Comparison of ENCODE assay signal across 27 cellular contexts in genomic region chr12:97223419-97223818, GRCh38.
A peak's percentile ranks its signal among the peaks of the same experiment; 100 is the strongest.
DNase-seq lines count a peak whose midpoint lies in the region; ATAC-seq and TF ChIP-seq lines count a peak whose summit lies in the region.
"Had no signal": no experiment of that assay in that cellular context is flagged by ENCODE, and none has a peak within 500 bp of the region (broad histone marks: within the 10 kb centered on the region; RNA-seq: fewer than 3 reads in every experiment).

No MANE protein-coding gene starts in this region.

- peak; percentile 75 for ATAC-seq in GM18867 (IDR thresholded peaks at IDR 0.05; ENCODE audit: unreplicated experiment)
- peak; percentile 87 for ATAC-seq in HG02884 (IDR thresholded peaks at IDR 0.05; ENCODE audit: unreplicated experiment)
- peak; percentile 79 for ATAC-seq in HG03575 (IDR thresholded peaks at IDR 0.05; ENCODE audit: extremely low read depth, insufficient number of reproducible peaks, low FRiP score, unreplicated experiment)
- no peak for ATAC-seq in GM21423 (IDR thresholded peaks at IDR 0.05; ENCODE audit: unreplicated experiment)
- no peak for ATAC-seq in GM21825 (IDR thresholded peaks at IDR 0.05; ENCODE audit: unreplicated experiment)
- ATAC-seq: activated CD4-positive, CD25-positive, alpha-beta regulatory T cell treated with anti-CD3 and anti-CD28 coated beads, Interleukin-2, amount 50 U/mL, for 24 hours; activated T-cell treated with anti-CD3 and anti-CD28 coated beads, Interleukin-2, amount 50 U/mL, for 72 hours; SK-N-SH treated with all-trans-retinoic acid at 6 μM for 48 hours had no signal

- H3K27ac ChIP-seq in WERI-Rb-1 = no peak overlapping the region

- H3K27me3 Mint-ChIP-seq in chondrocyte (ENCODE audit: low read depth) = no peaks in the 10 kb centered on the region
- H3K27me3 Mint-ChIP-seq: B cell had no signal

- peaks cover 3% of the 10 kb centered on the region for H3K27me3 ChIP-seq in WERI-Rb-1 (ENCODE audit: insufficient read depth, low read depth, severe bottlenecking)

- H3K27ac Mint-ChIP-seq in chondrocyte (ENCODE audit: unreplicated experiment) = no peak overlapping the region
- H3K27ac Mint-ChIP-seq: activated T-cell treated with anti-CD3 and anti-CD28 coated beads, Interleukin-2, amount 50 U/mL, for 72 hours; B cell; CD4-positive, alpha-beta memory T cell; IgD-negative memory B cell; nephron progenitor cell; T-helper 1 cell treated with Interleukin-12 subunit alpha and Interleukin-12 subunit beta and Interleukin-4 antibody, amounts not matched to agents 30 μg/mL and 1 μg/mL, for 36 hours; type B pancreatic cell had no signal

- H3K36me3 ChIP-seq in WERI-Rb-1 = no peaks in the 10 kb centered on the region

- no peak overlapping the region for H3K4me3 Mint-ChIP-seq in chondrocyte (ENCODE audit: unreplicated experiment)
- H3K4me3 Mint-ChIP-seq: activated T-cell treated with anti-CD3 and anti-CD28 coated beads, Interleukin-2, amount 50 U/mL, for 72 hours; B cell; CD4-positive, alpha-beta memory T cell; IgD-negative memory B cell; nephron progenitor cell; T-helper 1 cell treated with Interleukin-12 subunit alpha and Interleukin-12 subunit beta and Interleukin-4 antibody, amounts not matched to agents 30 μg/mL and 1 μg/mL, for 36 hours; type B pancreatic cell had no signal

- no peaks in the 10 kb centered on the region for H3K4me1 Mint-ChIP-seq in chondrocyte (ENCODE audit: low read depth)
- H3K4me1 Mint-ChIP-seq: B cell; CD4-positive, alpha-beta memory T cell had no signal

- DNase-seq in GM10266 (ENCODE audit: extremely low spot score) = peak; percentile 15
- DNase-seq in chondrocyte (ENCODE audit: low spot score) = no peak
- no peak for DNase-seq in WERI-Rb-1
- DNase-seq: activated CD4-positive, alpha-beta T cell treated with anti-CD3 and anti-CD28 coated beads, Interleukin-2, amount 50 U/mL, for 4 hours; activated naive CD4-positive, alpha-beta T cell treated with Interleukin-2 at 50 U/mL for 16 hours; activated T-cell treated with anti-CD3 and anti-CD28 coated beads, Interleukin-2, amount 50 U/mL, for 72 hours; caudate nucleus; CD4-positive, alpha-beta memory T cell; cortex of kidney; effector memory CD4-positive, alpha-beta T cell; mammary epithelial cell; NCI-H187; NCI-H526; nephron progenitor cell; Right ventricle myocardium superior; stimulated activated CD4-positive, alpha-beta T cell treated with anti-CD3 and anti-CD28 coated beads, Interleukin-4, amount 100 ng/mL, for 4 hours had no signal

- H3K4me3 ChIP-seq in WERI-Rb-1 (ENCODE audit: low read depth, low read length) = no peak overlapping the region

- H3K36me3 Mint-ChIP-seq in chondrocyte (ENCODE audit: low read depth) = no peaks in the 10 kb centered on the region
- H3K36me3 Mint-ChIP-seq: CD4-positive, alpha-beta memory T cell; IgD-negative memory B cell had no signal

- peaks cover 2% of the 10 kb centered on the region for H3K9me3 Mint-ChIP-seq in chondrocyte (ENCODE audit: low read depth)
- H3K9me3 Mint-ChIP-seq: T-helper 1 cell treated with Interleukin-12 subunit alpha and Interleukin-12 subunit beta and Interleukin-4 antibody, amounts not matched to agents 30 μg/mL and 1 μg/mL, for 36 hours had no signal

- no peak for TF ChIP-seq CTCF in GM10266 (IDR thresholded peaks at IDR 0.05; ENCODE audit: control insufficient read depth, insufficient read depth, low read depth, missing control alignments)
- TF ChIP-seq CTCF in chondrocyte (IDR thresholded peaks at IDR 0.05) = no peak
- no peak for TF ChIP-seq CTCF in WERI-Rb-1 (IDR thresholded peaks at IDR 0.05; ENCODE audit: low read depth, low read length)

- H3K9me3 ChIP-seq in WERI-Rb-1 (ENCODE audit: severe bottlenecking) = no peaks in the 10 kb centered on the region

Comparison
In these comparisons a context has a peak if more than half of its experiments do, and no peak if none do; other contexts are left out.
1. ATAC-seq: peak in GM18867 (single experiment), HG02884 (single experiment) and HG03575 (single experiment); none in GM21423 (single experiment) and GM21825 (single experiment).